ENCODE assay signal across 34 cellular contexts in the genomic region with DNA sequence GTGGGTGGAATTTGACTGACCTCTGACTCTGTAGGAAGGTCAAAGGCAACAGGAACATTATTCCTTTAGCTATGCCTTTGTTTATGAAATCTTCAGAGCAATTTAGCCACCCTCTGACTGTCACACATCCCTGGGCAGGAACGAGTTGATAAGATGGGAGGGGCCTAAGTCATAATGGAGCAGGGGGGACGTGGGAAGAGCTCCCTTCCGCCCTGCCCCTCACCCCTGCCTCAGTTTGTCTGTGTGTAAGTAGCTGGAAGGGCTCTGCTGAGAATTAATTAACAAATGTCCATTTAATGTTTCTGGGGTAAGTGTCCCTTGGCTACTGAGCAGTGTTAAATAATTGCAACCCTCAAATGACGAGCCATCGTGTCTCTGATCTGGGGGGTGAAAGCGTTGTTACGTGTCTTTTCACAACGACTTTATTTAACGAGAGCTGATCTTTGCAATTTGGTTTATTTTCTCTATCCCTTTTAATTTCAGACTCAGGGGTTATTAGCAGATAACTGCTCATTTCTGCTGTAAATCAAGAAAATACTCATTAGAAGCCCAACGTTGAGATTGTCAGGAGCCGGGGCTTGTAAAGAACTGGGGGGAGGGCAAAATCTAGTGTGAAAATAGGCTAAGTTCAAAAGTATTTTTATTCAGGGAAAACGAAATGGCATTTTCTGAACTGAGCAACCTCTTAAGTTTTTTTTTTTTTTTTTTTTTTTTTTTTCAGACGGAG. TPM values are rescaled to one million over a fixed set of nuclear protein-coding genes. Genes with fewer than 3 reads are reported as not detected.
"Had no signal": no experiment of that assay in that cellular context is flagged by ENCODE, and none has a peak within 500 bp of the region (broad histone marks: within the 10 kb centered on the region; RNA-seq: fewer than 3 reads in every experiment).

No MANE protein-coding gene starts in this region.

- H3K4me3 Mint-ChIP-seq: activated B cell treated with CpG ODN at 0.5 μM for 24 hours; activated CD4-positive, alpha-beta T cell treated with anti-CD3 and anti-CD28 coated beads, Interleukin-2, amount 10 ng/mL, durations not matched to agents 24 days and 14 days; activated CD8-positive, alpha-beta T cell treated with anti-CD3 and anti-CD28 coated beads for 36 hours; activated T-cell treated with anti-CD3 and anti-CD28 coated beads, Interleukin-2, amount 50 U/mL, for 72 hours; activated T-helper 17 cell treated with anti-CD3 and anti-CD28 coated beads, Interleukin-2, amount 50 U/mL, for 72 hours; brain had no signal

- H3K36me3 Mint-ChIP-seq: brain had no signal

- ATAC-seq: activated CD8-positive, alpha-beta T cell treated with anti-CD3 and anti-CD28 coated beads for 36 hours; activated naive CD4-positive, alpha-beta T cell treated with anti-CD3 and anti-CD28 coated beads, Interleukin-2, amount 50 U/mL, for 72 hours; activated T-cell treated with anti-CD3 and anti-CD28 coated beads, Interleukin-2, amount 50 U/mL, for 72 hours; activated T-helper 17 cell treated with anti-CD3 and anti-CD28 coated beads, Interleukin-2, amount 50 U/mL, for 72 hours; PC-3 had no signal

- DNase-seq: activated B cell treated with CpG ODN at 0.5 μM for 24 hours; activated CD4-positive, alpha-beta T cell treated with anti-CD3 and anti-CD28 coated beads, Interleukin-2, amount 10 ng/mL, durations not matched to agents 24 days and 14 days; activated CD4-positive, alpha-beta T cell treated with anti-CD3 and anti-CD28 coated beads, Interleukin-2, amount 50 U/mL, for 4 hours; activated CD8-positive, alpha-beta T cell treated with anti-CD3 and anti-CD28 coated beads for 36 hours; activated effector memory CD4-positive, alpha-beta T cell treated with anti-CD3 and anti-CD28 coated beads, Interleukin-2, amount 50 U/mL, for 16 hours; activated naive CD4-positive, alpha-beta T cell; activated T-cell treated with anti-CD3 and anti-CD28 coated beads, Interleukin-2, amount 50 U/mL, for 1 hour; activated T-cell treated with anti-CD3 and anti-CD28 coated beads, Interleukin-2, amount 50 U/mL, for 72 hours; adrenal gland; central memory CD4-positive, alpha-beta T cell; NCI-H1105; NCI-H1417 treated with DMSO at 0.1 percent for 48 hours; NCI-H187 treated with DMSO at 0.1 percent for 48 hours; NCI-H2081; NCI-H345; NCI-H524 treated with DMSO at 0.1 percent for 48 hours; NK-92 treated with Interleukin-12 subunit alpha and Interleukin-12 subunit beta, amount 100 ng/mL, for 24 hours; PC-3; Peyer's patch; RPMI8226; SHP77 treated with DMSO at 0.1 percent for 48 hours; SW 1271; T-helper 1 cell; T-helper 2 cell; T-helper 9 cell had no signal

- H3K4me1 ChIP-seq: adrenal gland, SJSA1 had no signal

- H3K4me3 ChIP-seq: adrenal gland, Peyer's patch, SJSA1 had no signal

- H3K27ac Mint-ChIP-seq: activated B cell treated with CpG ODN at 0.5 μM for 24 hours; activated CD4-positive, alpha-beta T cell treated with anti-CD3 and anti-CD28 coated beads, Interleukin-2, amount 10 ng/mL, durations not matched to agents 24 days and 14 days; activated CD8-positive, alpha-beta T cell treated with anti-CD3 and anti-CD28 coated beads for 36 hours; activated naive CD4-positive, alpha-beta T cell treated with anti-CD3 and anti-CD28 coated beads, Interleukin-2, amount 50 U/mL, for 72 hours; activated T-cell treated with anti-CD3 and anti-CD28 coated beads, Interleukin-2, amount 50 U/mL, for 72 hours; activated T-helper 17 cell treated with anti-CD3 and anti-CD28 coated beads, Interleukin-2, amount 50 U/mL, for 72 hours had no signal

- H3K9me3 ChIP-seq: adrenal gland, SJSA1 had no signal

- H3K27ac ChIP-seq: adrenal gland, Peyer's patch, SJSA1, VCaP had no signal

- H3K36me3 ChIP-seq: adrenal gland, Peyer's patch, SJSA1 had no signal

- H3K9me3 Mint-ChIP-seq: activated CD4-positive, alpha-beta T cell treated with anti-CD3 and anti-CD28 coated beads, Interleukin-2, amount 10 ng/mL, durations not matched to agents 24 days and 14 days; activated CD8-positive, alpha-beta T cell treated with anti-CD3 and anti-CD28 coated beads for 36 hours; activated naive CD4-positive, alpha-beta T cell treated with anti-CD3 and anti-CD28 coated beads, Interleukin-2, amount 50 U/mL, for 72 hours; activated T-cell treated with anti-CD3 and anti-CD28 coated beads, Interleukin-2, amount 50 U/mL, for 72 hours had no signal

- H3K4me1 Mint-ChIP-seq: activated B cell treated with CpG ODN at 0.5 μM for 24 hours; activated CD4-positive, alpha-beta T cell treated with anti-CD3 and anti-CD28 coated beads, Interleukin-2, amount 10 ng/mL, durations not matched to agents 24 days and 14 days; activated T-helper 17 cell treated with anti-CD3 and anti-CD28 coated beads, Interleukin-2, amount 50 U/mL, for 72 hours had no signal

RNA-seq across cellular contexts. Expression of a gene that starts 12.5 kb away (rescaled TPM):
- total RNA-seq: activated B cell treated with CpG ODN at 0.5 μM for 24 hours; activated CD4-positive, alpha-beta T cell treated with anti-CD3 and anti-CD28 coated beads, Interleukin-2, amount 10 ng/mL, durations not matched to agents 24 days and 14 days; activated CD8-positive, alpha-beta memory T cell treated with anti-CD3 and anti-CD28 coated beads for 36 hours; activated CD8-positive, alpha-beta T cell treated with anti-CD3 and anti-CD28 coated beads for 36 hours; activated naive CD4-positive, alpha-beta T cell treated with anti-CD3 and anti-CD28 coated beads, Interleukin-2, amount 50 U/mL, for 72 hours; activated T-cell treated with anti-CD3 and anti-CD28 coated beads, Interleukin-2, amount 50 U/mL, for 72 hours; activated T-helper 17 cell treated with anti-CD3 and anti-CD28 coated beads, Interleukin-2, amount 50 U/mL, for 72 hours; adrenal gland; bronchial epithelial cell; MCF 10A; NCI-H460; PC-3; Peyer's patch; SJSA1 had no signal
